In the genomic region with DNA sequence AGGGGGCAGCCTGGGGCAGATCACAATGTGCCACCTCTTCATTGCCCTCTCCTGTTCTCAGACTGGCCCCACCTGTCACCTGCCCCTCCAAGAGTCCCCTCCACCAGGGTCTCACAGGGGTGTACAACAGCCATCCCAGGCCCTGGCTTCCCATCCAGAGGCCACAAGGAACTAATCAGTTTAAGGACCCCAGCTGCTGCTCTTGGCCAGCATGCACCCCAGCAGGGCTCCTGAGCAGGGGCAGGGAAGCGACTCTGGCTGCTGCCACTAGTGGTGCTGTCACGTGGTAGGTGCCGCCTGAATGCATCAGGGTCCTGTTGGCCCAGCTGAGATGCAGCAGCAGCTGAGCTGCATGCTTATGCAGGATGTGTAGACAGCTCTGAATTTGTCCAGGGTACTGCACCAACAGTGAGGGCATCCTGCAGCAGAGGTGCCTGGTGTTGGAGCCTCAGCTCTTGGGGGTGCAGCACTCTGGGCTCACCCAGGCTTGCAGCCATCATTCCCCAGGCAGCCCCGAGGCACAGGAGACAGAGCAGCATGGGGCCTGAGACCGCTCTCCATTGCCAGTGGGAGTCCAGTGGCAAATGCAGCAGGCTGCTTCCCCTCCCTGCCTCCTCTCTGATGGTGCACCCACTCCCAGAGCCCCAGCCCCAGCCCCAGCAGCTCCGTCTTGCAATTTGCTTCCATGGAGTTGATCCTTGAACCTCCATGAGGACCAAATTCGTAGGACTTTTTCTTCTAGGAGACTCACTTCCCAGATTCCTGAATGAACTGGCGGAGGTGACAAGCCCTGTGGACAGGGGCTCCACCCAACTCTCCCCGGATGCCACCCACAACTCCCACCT, we compare ENCODE assay signal across 1 cellular context.
TF ChIP-seq lines count a peak whose summit lies in the region.

No MANE protein-coding gene starts in this region.

TF ChIP-seq in GM12878, 131 proteins besides CTCF, POLR2A, EP300 and RAD21:
- TF ChIP-seq, protein P1, sequence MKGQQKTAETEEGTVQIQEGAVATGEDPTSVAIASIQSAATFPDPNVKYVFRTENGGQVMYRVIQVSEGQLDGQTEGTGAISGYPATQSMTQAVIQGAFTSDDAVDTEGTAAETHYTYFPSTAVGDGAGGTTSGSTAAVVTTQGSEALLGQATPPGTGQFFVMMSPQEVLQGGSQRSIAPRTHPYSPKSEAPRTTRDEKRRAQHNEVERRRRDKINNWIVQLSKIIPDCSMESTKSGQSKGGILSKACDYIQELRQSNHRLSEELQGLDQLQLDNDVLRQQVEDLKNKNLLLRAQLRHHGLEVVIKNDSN (IDR thresholded peaks at IDR 0.05; ENCODE audit: borderline replicate concordance, extremely low read length, insufficient read depth, low read depth, low read length): peak; percentile 30
- no peak for TF ChIP-seq CBX3 (IDR thresholded peaks at IDR 0.05; ENCODE audit: borderline replicate concordance, low read depth)
